10 cellular contexts compared by ENCODE assay signal in genomic region chr3:136546718-136547117, GRCh38.
A peak's percentile ranks its signal among the peaks of the same experiment; 100 is the strongest.
DNase-seq lines count a peak whose midpoint lies in the region; ATAC-seq and TF ChIP-seq lines count a peak whose summit lies in the region.
"Had no signal": no experiment of that assay in that cellular context is flagged by ENCODE, and none has a peak within 500 bp of the region (broad histone marks: within the 10 kb centered on the region; RNA-seq: fewer than 3 reads in every experiment).

No MANE protein-coding gene starts in this region.

- intact Hi-C loops in natural killer cell (cut with micrococcal nuclease): loop anchor here (1.0 to 5.0 kb wide), 3 partner anchors 206 to 469 kb away; partner anchors contain the start of gene STAG1
- intact Hi-C loops in PC-9 (cut with micrococcal nuclease; ENCODE audit: unreplicated experiment): loop anchor here (1.0 to 10.0 kb wide), 2 partner anchors 206 to 472 kb away; partner anchors contain the start of gene STAG1
- intact Hi-C loops in upper lobe of right lung (cut with DNase I): no loop called here

- H3K4me1 ChIP-seq in PC-9 (replicated peaks; ENCODE audit: insufficient read depth): 0 out of 2 replicates have a peak, but pooled peaks cover 4% of the 10 kb centered on the region
- no peaks in the 10 kb centered on the region for H3K4me1 ChIP-seq in upper lobe of right lung
- no peaks in the 10 kb centered on the region for H3K4me1 ChIP-seq in HAP-1

- H3K36me3 ChIP-seq in PC-9 (ENCODE audit: low read depth) (no peaks in the 10 kb centered on the region), upper lobe of right lung (no peaks in the 10 kb centered on the region), HAP-1 (replicated peaks) (no peaks in the 10 kb centered on the region)

- no peak overlapping the region for H3K4me2 ChIP-seq in PC-9

- BruUV-seq in PC-9 (replicated peaks; lab: Mats Ljungman, UMichigan): no TSS peak

- no peaks in the 10 kb centered on the region for H3K9me3 Mint-ChIP-seq in natural killer cell
- no peaks in the 10 kb centered on the region for H3K9me3 Mint-ChIP-seq in natural killer cell treated with Interleukin-12 subunit alpha and Interleukin-12 subunit beta and Interleukin-15 and Interleukin-18, amount 100 ng/mL, for 72 hours
- peaks cover 0 to 5% of the 10 kb centered on the region in 2 donors for H3K9me3 Mint-ChIP-seq in activated naive CD4-positive, alpha-beta T cell treated with anti-CD3 and anti-CD28 coated beads, Interleukin-2, amount 50 U/mL, for 72 hours

- peaks cover 11 to 30% of the 10 kb centered on the region in 2 donors for H3K4me1 Mint-ChIP-seq in natural killer cell
- H3K4me1 Mint-ChIP-seq in natural killer cell treated with Interleukin-12 subunit alpha and Interleukin-12 subunit beta and Interleukin-15 and Interleukin-18, amount 100 ng/mL, for 72 hours (ENCODE audit: low read depth in 2 of 2): peaks cover 11 to 14% of the 10 kb centered on the region in 2 donors

- H3K4me3 ChIP-seq in PC-9 (no peak overlapping the region), upper lobe of right lung (no peak overlapping the region), HAP-1 (no peak overlapping the region)

- H3K4me3 Mint-ChIP-seq in natural killer cell: no peak overlapping the region
- no peak overlapping the region for H3K4me3 Mint-ChIP-seq in natural killer cell treated with Interleukin-12 subunit alpha and Interleukin-12 subunit beta and Interleukin-15 and Interleukin-18, amount 100 ng/mL, for 72 hours

- 0 out of 2 replicates have a peak, but pooled peaks cover 4% of the 10 kb centered on the region for H3K79me2 ChIP-seq in PC-9 (ENCODE audit: low read depth)

- ATAC-seq in natural killer cell (peak; percentile 57 to 78 (median 77)), upper lobe of right lung (no peak)
- ATAC-seq in natural killer cell treated with Interleukin-12 subunit alpha and Interleukin-12 subunit beta and Interleukin-15 and Interleukin-18, amount 100 ng/mL, for 72 hours: no peak
- no peak for ATAC-seq in activated naive CD4-positive, alpha-beta T cell treated with anti-CD3 and anti-CD28 coated beads, Interleukin-2, amount 50 U/mL, for 72 hours
- ATAC-seq: stimulated activated naive CD8-positive, alpha-beta T cell treated with anti-CD3 and anti-CD28 coated beads, Interleukin-15, Interleukin-2, amounts not matched to agents 100 U/mL and 50 U/mL, for 24 hours had no signal

- DNase-seq in natural killer cell (no peak), PC-9 (no peak), erythroblast (lab: John Stamatoyannopoulos, UW) (peak; percentile 19 to 31), upper lobe of right lung (no peak), HAP-1 (ENCODE audit: low spot score in 2 of 2) (no peak)
- DNase-seq in natural killer cell treated with Interleukin-12 subunit alpha and Interleukin-12 subunit beta and Interleukin-15 and Interleukin-18, amount 100 ng/mL, for 72 hours (ENCODE audit: low spot score): no peak
- no peak for DNase-seq in activated T-cell treated with anti-CD3 and anti-CD28 coated beads, Interleukin-2, amount 50 U/mL, for 1 hour
- no peak for DNase-seq in activated naive CD4-positive, alpha-beta T cell treated with anti-CD3 and anti-CD28 coated beads, Interleukin-2, amount 50 U/mL, for 72 hours (ENCODE audit: low spot score in 2 of 2)
- DNase-seq: activated effector memory CD4-positive, alpha-beta T cell treated with anti-CD3 and anti-CD28 coated beads, Interleukin-2, amount 50 U/mL, for 16 hours; stimulated activated naive CD8-positive, alpha-beta T cell treated with anti-CD3 and anti-CD28 coated beads, Interleukin-15, Interleukin-2, amounts not matched to agents 100 U/mL and 50 U/mL, for 24 hours had no signal

- in situ Hi-C loops in HAP-1 (cut with MboI; ENCODE audit: low sequenced_read_pairs): loop anchor here (25.0 kb wide), 1 partner anchor 466 kb away; no protein-coding TSS in a partner anchor

- no peak overlapping the region for H2AFZ ChIP-seq in PC-9

- TF ChIP-seq CTCF in natural killer cell (IDR thresholded peaks at IDR 0.05): peak; percentile 57
- peak; percentile 48; the same call in 1 of the 2 replicates for TF ChIP-seq CTCF in PC-9 (conservative IDR thresholded peaks at IDR 0.05)
- peak; percentile 11 for TF ChIP-seq CTCF in upper lobe of right lung (IDR thresholded peaks at IDR 0.05)

- H4K20me1 ChIP-seq in PC-9 (ENCODE audit: insufficient read depth): no peaks in the 10 kb centered on the region

- H3K9me3 ChIP-seq in PC-9 (ENCODE audit: insufficient read depth, low read depth): no peaks in the 10 kb centered on the region
- H3K9me3 ChIP-seq in upper lobe of right lung: no peaks in the 10 kb centered on the region
- no peaks in the 10 kb centered on the region for H3K9me3 ChIP-seq in HAP-1

- H3K36me3 Mint-ChIP-seq in natural killer cell: no peaks in the 10 kb centered on the region
- H3K36me3 Mint-ChIP-seq in natural killer cell treated with Interleukin-12 subunit alpha and Interleukin-12 subunit beta and Interleukin-15 and Interleukin-18, amount 100 ng/mL, for 72 hours: peaks cover 5% of the 10 kb centered on the region
- peaks cover 4 to 22% of the 10 kb centered on the region in 2 donors for H3K36me3 Mint-ChIP-seq in activated naive CD4-positive, alpha-beta T cell treated with anti-CD3 and anti-CD28 coated beads, Interleukin-2, amount 50 U/mL, for 72 hours

- H3K27me3 ChIP-seq in PC-9 (ENCODE audit: insufficient read depth, low read depth) (no peaks in the 10 kb centered on the region), upper lobe of right lung (no peaks in the 10 kb centered on the region), HAP-1 (ENCODE audit: low read depth) (no peaks in the 10 kb centered on the region)

- 0 out of 2 replicates have a peak, but pooled peaks cover 4% of the 10 kb centered on the region for H3K9me2 ChIP-seq in PC-9 (ENCODE audit: insufficient read depth)

- POLR2A ChIA-PET in PC-9 (lab: Charles Lee; ENCODE audit: unreplicated experiment): interaction anchor here (0.5 to 0.6 kb wide), 2 partner anchors 206 to 291 kb away, joined by 11 to 12 read pairs; no protein-coding TSS in a partner anchor

- H3F3A ChIP-seq in PC-9 (ENCODE audit: insufficient read depth, low read depth): peaks cover 18% of the 10 kb centered on the region; the same call in 1 of the 2 replicates

- no peak for TF ChIP-seq POLR2A in erythroblast (IDR thresholded peaks at IDR 0.05; ENCODE audit: low read length)

- H3K27ac Mint-ChIP-seq in natural killer cell: peak overlapping the region; percentile 8 to 50
- peak overlapping the region in 1 of 2 donors; percentile 61 for H3K27ac Mint-ChIP-seq in natural killer cell treated with Interleukin-12 subunit alpha and Interleukin-12 subunit beta and Interleukin-15 and Interleukin-18, amount 100 ng/mL, for 72 hours
- H3K27ac Mint-ChIP-seq in activated naive CD4-positive, alpha-beta T cell treated with anti-CD3 and anti-CD28 coated beads, Interleukin-2, amount 50 U/mL, for 72 hours: no peak overlapping the region

- H3K27ac ChIP-seq in PC-9 (0 out of 2 replicates have a peak overlapping the region, but pooled peaks have one; percentile 7), upper lobe of right lung (no peak overlapping the region)

- CTCF ChIA-PET in PC-9 (lab: Charles Lee): interaction anchor here (0.8 to 2.1 kb wide), 2 partner anchors 206 to 467 kb away, joined by 3 to 15 read pairs; partner anchors contain the start of gene STAG1

- H3K27me3 Mint-ChIP-seq in natural killer cell (ENCODE audit: low read depth in 2 of 2): no peaks in the 10 kb centered on the region
- no peaks in the 10 kb centered on the region for H3K27me3 Mint-ChIP-seq in natural killer cell treated with Interleukin-12 subunit alpha and Interleukin-12 subunit beta and Interleukin-15 and Interleukin-18, amount 100 ng/mL, for 72 hours

Comparison
In these comparisons a context has a peak if more than half of its experiments do, and no peak if none do; other contexts are left out.
1. ATAC-seq: peak in natural killer cell (3 of 3); none in natural killer cell treated with Interleukin-12 subunit alpha and Interleukin-12 subunit beta and Interleukin-15 and Interleukin-18, amount 100 ng/mL, for 72 hours (0 of 2), upper lobe of right lung (single experiment) and activated naive CD4-positive, alpha-beta T cell treated with anti-CD3 and anti-CD28 coated beads, Interleukin-2, amount 50 U/mL, for 72 hours (0 of 2).
2. DNase-seq: peak in erythroblast (2 of 2); none in natural killer cell (single experiment), natural killer cell treated with Interleukin-12 subunit alpha and Interleukin-12 subunit beta and Interleukin-15 and Interleukin-18, amount 100 ng/mL, for 72 hours (single experiment), PC-9 (0 of 2), upper lobe of right lung (single experiment), activated T-cell treated with anti-CD3 and anti-CD28 coated beads, Interleukin-2, amount 50 U/mL, for 1 hour (single experiment), HAP-1 (0 of 2) and activated naive CD4-positive, alpha-beta T cell treated with anti-CD3 and anti-CD28 coated beads, Interleukin-2, amount 50 U/mL, for 72 hours (0 of 2).
3. H3K27ac Mint-ChIP-seq: peak in natural killer cell (2 of 2); none in activated naive CD4-positive, alpha-beta T cell treated with anti-CD3 and anti-CD28 coated beads, Interleukin-2, amount 50 U/mL, for 72 hours (0 of 2).
4. Peak in every context shown above with its lines, with median percentiles within 50 percentile points of each other: CTCF ChIP-seq.